Comparison of ENCODE assay signal across 17 cellular contexts in genomic region chr2:113257511-113258264, GRCh38. TPM values are rescaled to one million over a fixed set of nuclear protein-coding genes. Genes with fewer than 3 reads are reported as not detected.
DNase-seq lines count a peak whose midpoint lies in the region; ATAC-seq, FAIRE-seq and TF ChIP-seq lines count a peak whose summit lies in the region.
"Had no signal": no experiment of that assay in that cellular context is flagged by ENCODE, and none has a peak within 500 bp of the region (broad histone marks: within the 10 kb centered on the region; RNA-seq: fewer than 3 reads in every experiment).

No MANE protein-coding gene starts in this region.

- CTCF ChIA-PET in K562 (lab: Yijun Ruan, JAX; ENCODE audit: low intra/inter-chr PET ratio) = no interaction called here

- POLR2A ChIA-PET in K562 (lab: Yijun Ruan, JAX) = interaction anchor here (1.5 to 1.9 kb wide), 2 partner anchors 9 kb away, joined by 4 to 5 read pairs; no protein-coding TSS in a partner anchor

- no peak overlapping the region for H3K4me3 ChIP-seq in Loucy (ENCODE audit: low read length, poor library complexity, severe bottlenecking)
- no peak overlapping the region for H3K4me3 ChIP-seq in K562
- H3K4me3 ChIP-seq in neural progenitor cell = no peak overlapping the region
- H3K4me3 ChIP-seq: breast epithelium, upper lobe of left lung had no signal

- H3K4me1 Mint-ChIP-seq in neural progenitor cell = peaks cover 37% of the 10 kb centered on the region

- H3F3A ChIP-seq in Loucy (ENCODE audit: low read depth) = no peaks in the 10 kb centered on the region
- H3F3A ChIP-seq in neural progenitor cell (ENCODE audit: low read depth) = no peaks in the 10 kb centered on the region

- no peak for TF ChIP-seq POLR2A in K562 (conservative IDR thresholded peaks at IDR 0.05)

- H3K4me2 ChIP-seq in Loucy (ENCODE audit: low read depth, low read length, poor library complexity, severe bottlenecking) = peak overlapping the region; percentile 36
- no peak overlapping the region for H3K4me2 ChIP-seq in K562 (ENCODE audit: insufficient read depth, low read length)
- peak overlapping the region; percentile 47 for H3K4me2 ChIP-seq in neural progenitor cell

- no peak for TF ChIP-seq EP300 in K562 (IDR thresholded peaks at IDR 0.05; ENCODE audit: low read length)

- H3K36me3 Mint-ChIP-seq in neural progenitor cell = peaks cover 2% of the 10 kb centered on the region

- in situ Hi-C loops in K562 (cut with MboI) = no loop called here

- no peak for TF ChIP-seq RAD21 in K562 (CRISPR knock-in tag; conservative IDR thresholded peaks at IDR 0.05 in 1 of 2, IDR thresholded peaks at IDR 0.05 in 1 of 2)

- H3K4me3 Mint-ChIP-seq in neural progenitor cell = no peak overlapping the region
- H3K4me3 Mint-ChIP-seq: activated naive CD4-positive, alpha-beta T cell treated with anti-CD3 and anti-CD28 coated beads, Interleukin-2, amount 10 ng/mL, durations not matched to agents 7 days and 5 days; B cell had no signal

- no peak overlapping the region for H3K9ac ChIP-seq in Loucy (ENCODE audit: low read depth, low read length, poor library complexity, severe bottlenecking)
- H3K9ac ChIP-seq in K562 (ENCODE audit: insufficient read depth in 1 of 2, low read depth in 2 of 2, low read length in 2 of 2) = no peak overlapping the region
- H3K9ac ChIP-seq in neural progenitor cell = no peak overlapping the region

- H3K4me1 ChIP-seq in Loucy (ENCODE audit: insufficient read depth, low read length, poor library complexity, severe bottlenecking) (peaks cover 46% of the 10 kb centered on the region), K562 (replicated peaks in 1 of 2; ENCODE audit: control insufficient read depth in 2 of 2, insufficient read depth in 2 of 2, low read length in 2 of 2) (no peaks in the 10 kb centered on the region; a peak in 1 of 5 replicates), neural progenitor cell (peaks cover 18% of the 10 kb centered on the region)
- H3K4me1 ChIP-seq: breast epithelium had no signal

- no peaks in the 10 kb centered on the region for H3K9me3 Mint-ChIP-seq in neural progenitor cell

- no peaks in the 10 kb centered on the region for H3K9me1 ChIP-seq in K562 (ENCODE audit: control insufficient read depth, insufficient read depth, low read length)

- H3K79me2 ChIP-seq in Loucy (ENCODE audit: insufficient read depth, low read length) (no peaks in the 10 kb centered on the region), K562 (ENCODE audit: control insufficient read depth, insufficient read depth, low read length) (no peaks in the 10 kb centered on the region), neural progenitor cell (ENCODE audit: low read depth) (no peaks in the 10 kb centered on the region)

- no peak overlapping the region for H2AFZ ChIP-seq in Loucy (ENCODE audit: low read length)
- H2AFZ ChIP-seq in K562 (ENCODE audit: low read depth, low read length) = no peak overlapping the region
- H2AFZ ChIP-seq in neural progenitor cell (replicated peaks) = peak overlapping the region; percentile 26

- ATAC-seq in K562 (no peak), GM21390 (IDR thresholded peaks at IDR 0.05; ENCODE audit: unreplicated experiment) (no peak), GM21447 (IDR thresholded peaks at IDR 0.05; ENCODE audit: unreplicated experiment) (no peak)
- ATAC-seq: activated CD4-positive, CD25-positive, alpha-beta regulatory T cell treated with anti-CD3 and anti-CD28 coated beads, Interleukin-2, amount 50 U/mL, for 24 hours had no signal

- H3K27ac ChIP-seq in K562 (ENCODE audit: extremely low read depth, low read depth, low read length) (no peak overlapping the region), neural progenitor cell (no peak overlapping the region)
- H3K27ac ChIP-seq: breast epithelium had no signal

- no TSS peak for BruUV-seq in K562 (replicated peaks; lab: Mats Ljungman, UMichigan)

- H3K9me2 ChIP-seq in Loucy (replicated peaks; ENCODE audit: low read depth, low read length) = no peaks in the 10 kb centered on the region

- FAIRE-seq in K562 (lab: Jason Lieb, UNC) = no peak

- 45% methylated on average over 7 of the region's 7 CpGs for WGBS in K562 (ENCODE audit: insufficient coverage, low coverage, missing lambda C conversion rate)

- peaks cover 20% of the 10 kb centered on the region for H3K27me3 Mint-ChIP-seq in neural progenitor cell (ENCODE audit: insufficient read depth, low read depth)

- TF ChIP-seq CTCF in Loucy (conservative IDR thresholded peaks at IDR 0.05; ENCODE audit: low read length) (no peak), K562 (IDR thresholded peaks at IDR 0.05 in 2 of 3, conservative IDR thresholded peaks at IDR 0.05 in 1 of 3; ENCODE audit: insufficient read depth in 2 of 3, low read depth in 1 of 3, low read length in 3 of 3) (no peak), neural progenitor cell (IDR thresholded peaks at IDR 0.05) (no peak)

- intact Hi-C loops in K562 (cut with micrococcal nuclease) = no loop called here

- H3K36me3 ChIP-seq in Loucy (ENCODE audit: insufficient read depth, low read length) (no peaks in the 10 kb centered on the region), K562 (ENCODE audit: control insufficient read depth, insufficient read depth, low read length) (peaks cover 5% of the 10 kb centered on the region; the same call in 1 of the 3 replicates), neural progenitor cell (no peaks in the 10 kb centered on the region)
- H3K36me3 ChIP-seq: breast epithelium, upper lobe of left lung had no signal

- no peak overlapping the region for H3K27ac Mint-ChIP-seq in neural progenitor cell
- H3K27ac Mint-ChIP-seq: activated naive CD4-positive, alpha-beta T cell treated with anti-CD3 and anti-CD28 coated beads, Interleukin-2, amount 10 ng/mL, durations not matched to agents 7 days and 5 days; B cell had no signal

- H4K20me1 ChIP-seq in Loucy (ENCODE audit: insufficient read depth, low read length, poor library complexity, severe bottlenecking) (no peaks in the 10 kb centered on the region), K562 (replicated peaks; ENCODE audit: control insufficient read depth, insufficient read depth, low read length) (no peaks in the 10 kb centered on the region; the same call in 1 of the 2 replicates), neural progenitor cell (ENCODE audit: low read depth) (no peaks in the 10 kb centered on the region)

- DNase-seq in CD1c-positive myeloid dendritic cell (ENCODE audit: extremely low spot score) (peak; percentile 51), K562 (ENCODE audit: extremely low read depth in 1 of 4, low spot score in 3 of 4) (no peak), neural progenitor cell (ENCODE audit: low spot score) (no peak), DMS79 (lab: John Stamatoyannopoulos, UW) (no peak), hypothalamus (lab: John Stamatoyannopoulos, UW) (no peak)
- DNase-seq: activated CD8-positive, alpha-beta memory T cell treated with anti-CD3 and anti-CD28 coated beads, Interleukin-2, amount 50 U/mL, for 4 hours; activated naive CD4-positive, alpha-beta T cell treated with anti-CD3 and anti-CD28 coated beads, Interleukin-2, amount 10 ng/mL, durations not matched to agents 7 days and 5 days; DMS53; NCI-H2227 treated with DMSO at 0.1 percent for 48 hours; stimulated activated CD4-positive, alpha-beta T cell treated with anti-CD3 and anti-CD28 coated beads, Interleukin-4, amount 100 ng/mL, for 4 hours had no signal

- H3K9me3 ChIP-seq in Loucy (ENCODE audit: insufficient read depth, low read depth, low read length) (no peaks in the 10 kb centered on the region), K562 (replicated peaks; ENCODE audit: control insufficient read depth, insufficient read depth, low read depth, low read length) (no peaks in the 10 kb centered on the region), neural progenitor cell (ENCODE audit: low read depth) (no peaks in the 10 kb centered on the region)
- H3K9me3 ChIP-seq: breast epithelium, upper lobe of left lung had no signal

- no peaks in the 10 kb centered on the region for H3K27me3 ChIP-seq in Loucy (ENCODE audit: insufficient read depth, low read length, poor library complexity, severe bottlenecking)
- no peaks in the 10 kb centered on the region for H3K27me3 ChIP-seq in K562 (ENCODE audit: control insufficient read depth in 2 of 2, insufficient read depth in 2 of 2, low read length in 2 of 2)
- H3K27me3 ChIP-seq in neural progenitor cell = peaks cover 60% of the 10 kb centered on the region
- H3K27me3 ChIP-seq: breast epithelium, upper lobe of left lung had no signal

TF ChIP-seq in K562, 482 proteins besides CTCF, POLR2A, EP300 and RAD21:
- no peak for TF ChIP-seq DMBX1 (CRISPR knock-in tag; IDR thresholded peaks at IDR 0.05; ENCODE audit: borderline replicate concordance)
- TF ChIP-seq COPS2 (conservative IDR thresholded peaks at IDR 0.05) = no peak
- TF ChIP-seq SPI1 (IDR thresholded peaks at IDR 0.05; ENCODE audit: borderline replicate concordance, low read depth, low read length) = peak; percentile 90
TF ChIP-seq in K562: peak in this region for 1.

RNA-seq across cellular contexts. Expression of gene PAX8, which starts 21.0 kb away (rescaled TPM):
- 0.79 and 1.4 TPM in 2 replicates for total RNA-seq in K562 (2011; cell fraction: chromatin; rRNA removed; ENCODE audit: low replicate concordance)
- 0.66 and 0.83 TPM in 2 replicates for total RNA-seq in K562 (2011; cell fraction: nucleolus; rRNA removed)
- total RNA-seq in K562 (2011; cell fraction: nucleoplasm; rRNA removed) = 0.51 and 2.8 TPM in 2 replicates
- total RNA-seq in K562 (2014; rRNA removed) = 1.1 and 1.7 TPM in 2 replicates
- 0.38 and 0.40 TPM in 2 replicates for total RNA-seq in K562 (2014; rRNA removed; fragmentation: Illumina TruSeq; extraction: Trizol)
- 0.51 and 0.60 TPM in 2 replicates for total RNA-seq in K562 (2015; rRNA removed; fragmentation: Illumina TruSeq; extraction: Trizol)
- 1.3 and 2.1 TPM in 2 replicates for total RNA-seq in K562 (2021)
- 0.47 and 0.83 TPM in 2 replicates for polyA plus RNA-seq in K562 (2011; rRNA removed)
- 1.0 TPM in 2 replicates for polyA plus RNA-seq in K562 (2011; cell fraction: cytosol; rRNA removed)
- polyA plus RNA-seq in K562 (2011; cell fraction: nucleus; rRNA removed) = 0.58 and 1.2 TPM in 2 replicates
- 10.1 and 10.3 TPM in 2 replicates for polyA plus RNA-seq in K562 (2012)
- polyA plus RNA-seq in K562 (2014; fragmentation: Illumina TruSeq; extraction: Trizol) = 1.1 and 1.6 TPM in 2 replicates
- polyA plus RNA-seq in K562 (2014; fragmentation: Nextera tagmentation; extraction: Ambion mirVana) = under 1 TPM; 0.13 to 0.34 TPM
- 0.78 and 1.3 TPM in 2 replicates for polyA plus RNA-seq in K562 (2014; rRNA removed)
- 0.46 and 0.81 TPM in 2 replicates for polyA minus RNA-seq in K562 (2011; rRNA and poly(A)+ RNA removed)
- 0.95 and 1.2 TPM in 2 replicates for polyA minus RNA-seq in K562 (2011; cell fraction: cytosol; rRNA and poly(A)+ RNA removed)
- 0.67 and 0.89 TPM in 2 replicates for polyA minus RNA-seq in K562 (2011; cell fraction: nucleus; rRNA and poly(A)+ RNA removed)
- total RNA-seq in neural progenitor cell (ENCODE audit: low replicate concordance) = 1.4 and 2.9 TPM in 2 replicates
